In the genomic region with DNA sequence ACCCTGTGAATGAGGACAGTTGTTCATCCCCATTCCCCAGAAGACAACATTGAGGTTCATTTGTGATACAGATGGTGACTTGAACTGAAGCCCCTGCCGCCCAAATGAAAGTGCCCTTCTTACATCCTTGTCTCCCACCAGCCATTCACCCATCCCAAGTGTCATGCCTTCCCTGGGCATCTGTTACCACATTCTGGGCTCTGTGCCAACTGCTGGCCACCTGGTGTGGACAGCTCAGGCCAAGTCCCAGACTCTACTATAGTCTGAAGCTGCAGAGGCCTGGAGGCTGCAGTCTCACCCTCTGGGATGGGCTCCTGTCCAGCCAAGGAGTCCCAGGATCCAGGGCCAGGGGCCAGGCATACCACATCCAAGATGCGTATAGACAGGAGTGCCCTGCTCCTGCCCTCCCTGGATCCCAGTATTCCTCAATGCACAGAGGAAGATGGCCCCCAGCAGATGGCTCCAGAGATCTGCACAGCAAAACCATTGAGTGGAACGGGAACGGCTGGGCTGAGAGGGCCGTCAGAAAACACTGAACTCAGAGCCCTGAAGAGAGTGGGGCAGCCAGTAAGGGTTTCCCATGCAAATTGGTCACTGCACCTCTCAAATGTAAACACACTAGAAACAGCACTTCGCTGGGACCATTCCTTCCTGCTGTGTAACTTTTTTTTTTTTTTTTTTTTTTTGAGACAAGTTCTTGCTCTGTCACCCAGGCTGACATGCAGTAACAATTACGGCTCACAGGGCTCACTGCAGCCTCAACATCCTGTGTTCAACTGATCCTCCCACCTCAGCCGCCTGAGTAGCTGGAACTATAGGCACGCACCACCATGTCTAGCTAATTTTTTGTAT, we compare ENCODE assay signal across 8 cellular contexts. TPM values are rescaled to one million over a fixed set of nuclear protein-coding genes. Genes with fewer than 3 reads are reported as not detected.
A peak's percentile ranks its signal among the peaks of the same experiment; 100 is the strongest.
DNase-seq lines count a peak whose midpoint lies in the region; ATAC-seq and TF ChIP-seq lines count a peak whose summit lies in the region.

No MANE protein-coding gene starts in this region.

- peaks cover 3% of the 10 kb centered on the region for H4K20me1 ChIP-seq in hepatocyte (ENCODE audit: insufficient read depth, poor library complexity, severe bottlenecking)

- 25% methylated on average over 9 of the region's 9 CpGs for WGBS in hepatocyte (ENCODE audit: low lambda C conversion rate, missing lambda C conversion rate)

- no peaks in the 10 kb centered on the region for H3K9me3 ChIP-seq in hepatocyte (ENCODE audit: low read depth)

- ATAC-seq in HG03108 (IDR thresholded peaks at IDR 0.05; ENCODE audit: unreplicated experiment) = no peak

- no peaks in the 10 kb centered on the region for H3K36me3 ChIP-seq in hepatocyte (replicated peaks; ENCODE audit: insufficient read depth, low read depth)

- H3K4me3 ChIP-seq in AG04449 (ENCODE audit: low read depth, low read length) (no peak overlapping the region), hepatocyte (no peak overlapping the region)

- no peaks in the 10 kb centered on the region for H3K9me2 ChIP-seq in hepatocyte (replicated peaks; ENCODE audit: insufficient read depth)

- peaks cover 81% of the 10 kb centered on the region for H3K79me2 ChIP-seq in hepatocyte

- peak overlapping the region; percentile 66 for H3K4me2 ChIP-seq in hepatocyte

- in situ Hi-C loops in GM13976 (cut with MboI; ENCODE audit: low sequenced_read_pairs, unreplicated experiment) = no loop called here

- peak overlapping the region; percentile 88 for H3K27ac ChIP-seq in hepatocyte

- peaks cover 57% of the 10 kb centered on the region for H3K4me1 ChIP-seq in hepatocyte (ENCODE audit: insufficient read depth)

- no peaks in the 10 kb centered on the region for H3K27me3 ChIP-seq in hepatocyte

- DNase-seq in AG04449 (ENCODE audit: low read depth, low spot score) (peak; percentile 40), GM13976 (ENCODE audit: low spot score) (peak; percentile 60), NCI-H1092 (lab: John Stamatoyannopoulos, UW) (peak; percentile 83), SW480 (ENCODE audit: low spot score) (peak; percentile 62), astrocyte of the hippocampus (ENCODE audit: low read depth, low spot score) (peak; percentile 77), hepatocyte (ENCODE audit: low spot score) (peak; percentile 90), retina (peak; percentile 63)

- CTCF ChIA-PET in AG04449 (lab: Yijun Ruan, JAX) = interaction anchor here (0.6 to 19.4 kb wide), 13 partner anchors 10 to 79 kb away, joined by 3 to 396 read pairs (median 7); no protein-coding TSS in a partner anchor

- TF ChIP-seq CTCF in AG04449 (IDR thresholded peaks at IDR 0.05; ENCODE audit: insufficient read depth, low read length, missing control alignments) (peak; percentile 85), GM13976 (IDR thresholded peaks at IDR 0.05; ENCODE audit: borderline replicate concordance, control extremely low read depth, extremely low read depth, insufficient read depth, missing control alignments) (peak; percentile 20), hepatocyte (IDR thresholded peaks at IDR 0.05; ENCODE audit: poor library complexity) (peak; percentile 81)

- POLR2A ChIA-PET in AG04449 (lab: Yijun Ruan, JAX) = no interaction called here

- H2AFZ ChIP-seq in hepatocyte = no peak overlapping the region

RNA-seq across cellular contexts. Expression of a gene that starts 22.8 kb away (rescaled TPM):
- 83.2 and 91.3 TPM in 2 replicates for total RNA-seq in hepatocyte
- polyA plus RNA-seq in hepatocyte = 15.2 and 16.2 TPM in 2 replicates

Comparison
In these comparisons a context has a peak if more than half of its experiments do, and no peak if none do; other contexts are left out.
1. DNase-seq: peak in every context shown above with its lines; median percentile 90 in hepatocyte; 83 in NCI-H1092; 77 in astrocyte of the hippocampus; 63 in retina; 62 in SW480; 60 in GM13976; 40 in AG04449.
2. CTCF ChIP-seq: peak in every context shown above with its lines; median percentile 85 in AG04449; 81 in hepatocyte; 20 in GM13976.